23 cellular contexts compared by ENCODE assay signal in genomic region chr12:20917269-20917668, GRCh38.
DNase-seq lines count a peak whose midpoint lies in the region; ATAC-seq, FAIRE-seq and TF ChIP-seq lines count a peak whose summit lies in the region.
"Had no signal": no experiment of that assay in that cellular context is flagged by ENCODE, and none has a peak within 500 bp of the region (broad histone marks: within the 10 kb centered on the region; RNA-seq: fewer than 3 reads in every experiment).

No MANE protein-coding gene starts in this region.

- no peak overlapping the region for H3K27ac ChIP-seq in liver (ENCODE audit: low read depth in 1 of 2, low read length in 2 of 2)
- no peak overlapping the region for H3K27ac ChIP-seq in HepG2 (ENCODE audit: extremely low read length, insufficient read depth, low read length)
- peak overlapping the region in 1 of 3 donors; percentile 52 for H3K27ac ChIP-seq in right lobe of liver
- no peak overlapping the region for H3K27ac ChIP-seq in upper lobe of right lung
- H3K27ac ChIP-seq: 22Rv1, A549, BLaER1 had no signal

- no peak for TF ChIP-seq CTCF in liver (IDR thresholded peaks at IDR 0.05; ENCODE audit: low read depth, low read length, missing input control)
- no peak for TF ChIP-seq CTCF in HepG2 (CRISPR knock-in tag; IDR thresholded peaks at IDR 0.05)
- TF ChIP-seq CTCF in right lobe of liver (IDR thresholded peaks at IDR 0.05): no peak
- TF ChIP-seq CTCF in upper lobe of right lung (IDR thresholded peaks at IDR 0.05): no peak
- TF ChIP-seq CTCF in mucosa of descending colon (IDR thresholded peaks at IDR 0.05): no peak

- 48% methylated on average over 6 of the region's 6 CpGs for WGBS in liver
- 0% methylated on average over 5 of the region's 6 CpGs for WGBS in HepG2 (ENCODE audit: low lambda C conversion rate)
- 31% methylated on average over 6 of the region's 6 CpGs for WGBS in right lobe of liver (ENCODE audit: insufficient coverage, low coverage, low lambda C conversion rate, missing lambda C conversion rate)

- H4K20me1 ChIP-seq in HepG2 (ENCODE audit: insufficient read depth, low read length): no peaks in the 10 kb centered on the region
- H4K20me1 ChIP-seq: BLaER1 had no signal

- no TSS peak for BruUV-seq in HepG2 (replicated peaks; lab: Mats Ljungman, UMichigan)

- DNase-seq in HepG2 (ENCODE audit: low spot score) (no peak), right lobe of liver (peak in 1 of 3 donors; percentile 71), upper lobe of right lung (no peak), GM12891 (ENCODE audit: insufficient read length, low spot score) (no peak), mucosa of descending colon (no peak)
- DNase-seq: BE2C; CD4-positive, alpha-beta memory T cell; CD4-positive, CD25-positive, alpha-beta regulatory T cell; CD8-positive, alpha-beta memory T cell; COR-L47; DMS 273 treated with DMSO at 0.1 percent for 48 hours; DMS153; DMS53; DMS79; DND-41; EL; GDM1 had no signal

- peak overlapping the region in 1 of 3 donors; percentile 44 for H3K4me3 ChIP-seq in liver (ENCODE audit: low read depth in 1 of 3, low read length in 3 of 3)
- no peak overlapping the region for H3K4me3 ChIP-seq in HepG2 (replicated peaks in 1 of 3; ENCODE audit: insufficient read depth in 1 of 3, low read depth in 2 of 3, low read length in 3 of 3)
- no peak overlapping the region for H3K4me3 ChIP-seq in right lobe of liver
- H3K4me3 ChIP-seq in upper lobe of right lung: no peak overlapping the region
- H3K4me3 ChIP-seq in mucosa of descending colon: no peak overlapping the region
- H3K4me3 ChIP-seq: A549, BLaER1, GM12878 had no signal

- in situ Hi-C loops in HepG2 (cut with HindIII; ENCODE audit: extremely low pct_ligation_motif_present, low pct_unique_long_range_greater_than_20kb): no loop called here

- no peak for TF ChIP-seq POLR2A in HepG2 (IDR thresholded peaks at IDR 0.05; ENCODE audit: insufficient read depth in 1 of 2, low read depth in 2 of 2, low read length in 2 of 2)
- no peak for TF ChIP-seq POLR2A in right lobe of liver (IDR thresholded peaks at IDR 0.05)
- no peak for TF ChIP-seq POLR2A in GM12891 (IDR thresholded peaks at IDR 0.05; ENCODE audit: low read depth, low read length)

- TF ChIP-seq EP300 in HepG2 (IDR thresholded peaks at IDR 0.05; ENCODE audit: low read depth in 2 of 2, low read length in 2 of 2): no peak
- TF ChIP-seq EP300 in HepG2 (CRISPR knock-in tag; IDR thresholded peaks at IDR 0.05; ENCODE audit: borderline replicate concordance): no peak

- no peaks in the 10 kb centered on the region for H3K9me3 ChIP-seq in liver (ENCODE audit: control insufficient read depth in 4 of 4, low read length in 3 of 4)
- H3K9me3 ChIP-seq in HepG2 (ENCODE audit: low read length): peaks cover 81% of the 10 kb centered on the region
- no peaks in the 10 kb centered on the region for H3K9me3 ChIP-seq in right lobe of liver
- H3K9me3 ChIP-seq in upper lobe of right lung: no peaks in the 10 kb centered on the region
- H3K9me3 ChIP-seq in mucosa of descending colon: no peaks in the 10 kb centered on the region
- H3K9me3 ChIP-seq: A549, BE2C, BLaER1 had no signal

- CTCF ChIA-PET in HepG2 (lab: Yijun Ruan, JAX; ENCODE audit: low intra/inter-chr PET ratio, low total read pairs): no interaction called here

- no peaks in the 10 kb centered on the region for H3K79me2 ChIP-seq in HepG2 (ENCODE audit: insufficient read depth, low read length)

- TF ChIP-seq RAD21 in liver (IDR thresholded peaks at IDR 0.05) (no peak), HepG2 (CRISPR knock-in tag; IDR thresholded peaks at IDR 0.05) (no peak)

- H3K36me3 ChIP-seq in liver (ENCODE audit: control insufficient read depth in 4 of 4, insufficient read depth in 3 of 4, low read depth in 1 of 4, low read length in 3 of 4): peaks cover 0 to 6% (median 0%) of the 10 kb centered on the region in 4 donors
- H3K36me3 ChIP-seq in HepG2 (replicated peaks in 1 of 2; ENCODE audit: control insufficient read depth in 1 of 2, insufficient read depth in 2 of 2, low read length in 2 of 2): no peaks in the 10 kb centered on the region
- H3K36me3 ChIP-seq in right lobe of liver: peaks cover 0 to 7% (median 2%) of the 10 kb centered on the region in 4 donors
- H3K36me3 ChIP-seq in upper lobe of right lung: no peaks in the 10 kb centered on the region
- no peaks in the 10 kb centered on the region for H3K36me3 ChIP-seq in mucosa of descending colon (ENCODE audit: low read depth)
- H3K36me3 ChIP-seq: BE2C, BLaER1 had no signal

- intact Hi-C loops in HepG2 (cut with micrococcal nuclease; ENCODE audit: unreplicated experiment): no loop called here
- intact Hi-C loops in right lobe of liver (cut with DNase I): no loop called here
- intact Hi-C loops in upper lobe of right lung (cut with DNase I): no loop called here
- intact Hi-C loops in mucosa of descending colon (cut with DNase I, micrococcal nuclease): no loop called here

- no peak overlapping the region for H3K9ac ChIP-seq in liver (ENCODE audit: low read depth in 1 of 2, low read length in 2 of 2)
- H3K9ac ChIP-seq in HepG2 (ENCODE audit: insufficient read depth, low read depth, low read length): no peak overlapping the region
- H3K9ac ChIP-seq: BLaER1 had no signal

- FAIRE-seq in HepG2 (lab: Jason Lieb, UNC) (no peak), GM12891 (lab: Jason Lieb, UNC) (no peak)
- FAIRE-seq: GM12878 had no signal

- H3K27me3 ChIP-seq in liver (ENCODE audit: control insufficient read depth in 4 of 4, insufficient read depth in 4 of 4, low read length in 3 of 4) (no peaks in the 10 kb centered on the region), HepG2 (ENCODE audit: control insufficient read depth in 1 of 2, insufficient read depth in 2 of 2, low read length in 2 of 2) (no peaks in the 10 kb centered on the region), right lobe of liver (no peaks in the 10 kb centered on the region), upper lobe of right lung (no peaks in the 10 kb centered on the region)
- H3K27me3 ChIP-seq: BE2C, BLaER1 had no signal

- POLR2A ChIA-PET in HepG2 (lab: Yijun Ruan, JAX): no interaction called here

- ATAC-seq in HepG2 (no peak), right lobe of liver (peak; percentile 79 to 88 (median 84)), upper lobe of right lung (peak; percentile 22), mucosa of descending colon (no peak), GM18909 (IDR thresholded peaks at IDR 0.05; ENCODE audit: poor library complexity, unreplicated experiment) (no peak)
- ATAC-seq: A549, GM12878 had no signal

- H2AFZ ChIP-seq in HepG2 (ENCODE audit: low read length): no peak overlapping the region

- H3K4me2 ChIP-seq in HepG2 (ENCODE audit: low read depth, low read length): no peak overlapping the region
- H3K4me2 ChIP-seq: A549, BLaER1 had no signal

- H3K4me1 ChIP-seq in liver (ENCODE audit: control insufficient read depth in 4 of 4, insufficient read depth in 4 of 4, low read length in 3 of 4) (peaks cover 0 to 10% (median 3%) of the 10 kb centered on the region in 4 donors), HepG2 (ENCODE audit: insufficient read depth, low read length) (no peaks in the 10 kb centered on the region), right lobe of liver (peaks cover 0 to 16% (median 0%) of the 10 kb centered on the region in 4 donors), upper lobe of right lung (no peaks in the 10 kb centered on the region), mucosa of descending colon (ENCODE audit: low read depth) (no peaks in the 10 kb centered on the region)
- H3K4me1 ChIP-seq: A549, BE2C, BLaER1 had no signal

TF ChIP-seq in liver, 16 proteins besides CTCF, POLR2A, EP300 and RAD21:
- no peak for TF ChIP-seq JUND (IDR thresholded peaks at IDR 0.05)
- peak; percentile 52 for TF ChIP-seq SP1 (IDR thresholded peaks at IDR 0.05)
- peak; percentile 55 to 67 for TF ChIP-seq HNF4A (conservative IDR thresholded peaks at IDR 0.05)
- TF ChIP-seq, protein P1, sequence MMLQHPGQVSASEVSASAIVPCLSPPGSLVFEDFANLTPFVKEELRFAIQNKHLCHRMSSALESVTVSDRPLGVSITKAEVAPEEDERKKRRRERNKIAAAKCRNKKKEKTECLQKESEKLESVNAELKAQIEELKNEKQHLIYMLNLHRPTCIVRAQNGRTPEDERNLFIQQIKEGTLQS (IDR thresholded peaks at IDR 0.05): no peak
TF ChIP-seq in liver: peak in this region for 2.

TF ChIP-seq in HepG2, 621 proteins besides CTCF, POLR2A, EP300 and RAD21 (continues in another document):
- no peak for TF ChIP-seq NR1H2 (CRISPR knock-in tag; IDR thresholded peaks at IDR 0.05; ENCODE audit: borderline replicate concordance, low read depth)
- no peak for TF ChIP-seq SIX1 (CRISPR knock-in tag; IDR thresholded peaks at IDR 0.05; ENCODE audit: borderline replicate concordance)
- TF ChIP-seq TRAFD1 (CRISPR knock-in tag; IDR thresholded peaks at IDR 0.05; ENCODE audit: borderline replicate concordance): no peak
- no peak for TF ChIP-seq JUND (CRISPR knock-in tag; IDR thresholded peaks at IDR 0.05)

TF ChIP-seq in GM12891, 5 proteins besides CTCF, POLR2A, EP300 and RAD21:
- TF ChIP-seq SPI1 (IDR thresholded peaks at IDR 0.05; ENCODE audit: low read depth, low read length): no peak
- no peak for TF ChIP-seq PAX5 (IDR thresholded peaks at IDR 0.05; ENCODE audit: insufficient read depth, low read length, severe bottlenecking)
- TF ChIP-seq TAF1 (IDR thresholded peaks at IDR 0.05; ENCODE audit: low read depth, low read length): no peak
- TF ChIP-seq POLR2AphosphoS5 (IDR thresholded peaks at IDR 0.05; ENCODE audit: low read depth, low read length): no peak

Comparison
In these comparisons a context has a peak if more than half of its experiments do, and no peak if none do; other contexts are left out.
1. ATAC-seq: peak in right lobe of liver (4 of 4) and upper lobe of right lung (single experiment); none in HepG2 (single experiment), mucosa of descending colon (single experiment) and GM18909 (single experiment).